20 cellular contexts compared by ENCODE assay signal in the genomic region with DNA sequence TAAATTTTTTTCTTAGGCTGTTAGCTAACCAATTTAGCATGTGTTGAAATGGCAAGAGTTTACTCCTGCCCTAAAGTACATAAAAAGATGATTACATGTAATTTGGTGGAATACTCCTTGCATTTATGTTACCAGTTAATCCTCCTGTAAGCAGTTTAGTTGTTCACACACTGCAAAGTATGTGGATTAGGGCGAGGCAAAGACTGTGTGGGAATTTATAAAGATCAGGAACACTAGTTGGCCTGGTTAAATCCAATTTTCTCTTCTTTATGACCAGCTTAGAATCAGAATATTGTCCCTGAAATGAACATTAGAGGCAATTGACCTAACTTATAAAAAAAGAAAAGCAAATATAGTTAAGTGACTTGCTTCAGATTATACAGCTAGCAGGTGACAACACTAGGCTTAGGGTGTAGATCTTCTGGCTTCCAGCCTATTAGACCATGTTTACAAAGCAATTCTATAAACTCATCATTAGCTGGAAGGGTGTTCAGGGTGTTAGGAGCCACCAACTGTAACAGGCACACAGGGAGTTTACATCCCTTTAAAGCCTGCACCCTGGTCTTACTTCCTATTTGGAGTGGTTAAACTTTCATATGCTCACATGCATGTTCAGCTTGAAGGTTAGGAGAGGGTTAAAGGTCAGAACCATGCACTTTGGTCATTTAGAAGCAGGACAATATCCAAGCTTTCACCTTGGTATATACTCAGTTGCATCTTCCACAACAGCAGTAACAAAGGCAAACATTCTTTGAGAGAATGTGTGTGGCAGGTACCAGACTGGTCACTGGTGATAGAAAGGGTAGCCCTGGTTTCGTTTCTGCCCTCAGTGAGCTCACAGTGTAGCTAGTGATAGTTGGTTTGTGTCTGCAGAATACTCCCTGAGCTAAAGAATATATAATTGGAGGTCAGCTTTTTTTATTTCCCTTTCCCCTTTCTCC.
A peak's percentile ranks its signal among the peaks of the same experiment; 100 is the strongest.
DNase-seq lines count a peak whose midpoint lies in the region; ATAC-seq, FAIRE-seq and TF ChIP-seq lines count a peak whose summit lies in the region.
"Had no signal": no experiment of that assay in that cellular context is flagged by ENCODE, and none has a peak within 500 bp of the region (broad histone marks: within the 10 kb centered on the region; RNA-seq: fewer than 3 reads in every experiment).

No MANE protein-coding gene starts in this region.

- H3K27ac Mint-ChIP-seq in endodermal cell: no peak overlapping the region
- H3K27ac Mint-ChIP-seq: activated CD8-positive, alpha-beta memory T cell treated with anti-CD3 and anti-CD28 coated beads, Interleukin-2, amount 10 ng/mL, durations not matched to agents 7 days and 5 days; activated naive CD4-positive, alpha-beta T cell treated with anti-CD3 and anti-CD28 coated beads, Interleukin-2, amount 50 U/mL, for 72 hours; CD8-positive, alpha-beta T cell; T-cell had no signal

- peaks cover 18% of the 10 kb centered on the region for H3K36me3 Mint-ChIP-seq in endodermal cell (ENCODE audit: low read depth)
- H3K36me3 Mint-ChIP-seq: activated CD8-positive, alpha-beta memory T cell treated with anti-CD3 and anti-CD28 coated beads, Interleukin-2, amount 10 ng/mL, durations not matched to agents 7 days and 5 days; activated naive CD4-positive, alpha-beta T cell treated with anti-CD3 and anti-CD28 coated beads, Interleukin-2, amount 50 U/mL, for 72 hours; CD8-positive, alpha-beta T cell; T-cell had no signal

- DNase-seq in NCI-H1417 (lab: John Stamatoyannopoulos, UW) (peak in 2 of 3 experiments; percentile 47 to 65), bronchial epithelial cell (ENCODE audit: low read depth) (no peak), pancreas (no peak), dedifferentiated amniotic fluid mesenchymal stem cell (ENCODE audit: extremely low spot score) (no peak), endodermal cell (no peak)
- DNase-seq: activated CD4-positive, alpha-beta T cell treated with anti-CD3 and anti-CD28 coated beads for 48 hours; activated CD8-positive, alpha-beta memory T cell treated with anti-CD3 and anti-CD28 coated beads, Interleukin-2, amount 10 ng/mL, durations not matched to agents 7 days and 5 days; CD8-positive, alpha-beta T cell; H7; KBM-7; midbrain; NCI-H226; psoas muscle; Right ventricle myocardium superior; stimulated activated naive CD4-positive, alpha-beta T cell; T-cell had no signal

- no peaks in the 10 kb centered on the region for H3K9me3 ChIP-seq in HEK293 (ENCODE audit: control insufficient read depth, insufficient read depth, low read depth, low read length)
- H3K9me3 ChIP-seq in pancreas: no peaks in the 10 kb centered on the region
- H3K9me3 ChIP-seq in endodermal cell (ENCODE audit: control insufficient read depth, low read length): peaks cover 27% of the 10 kb centered on the region
- H3K9me3 ChIP-seq: psoas muscle had no signal

- H3K9me3 Mint-ChIP-seq in endodermal cell: peaks cover 19% of the 10 kb centered on the region
- H3K9me3 Mint-ChIP-seq: activated naive CD4-positive, alpha-beta T cell treated with anti-CD3 and anti-CD28 coated beads, Interleukin-2, amount 50 U/mL, for 72 hours; CD8-positive, alpha-beta T cell; T-cell had no signal

- H3K27me3 Mint-ChIP-seq in endodermal cell (ENCODE audit: insufficient read depth): no peaks in the 10 kb centered on the region

- no peak overlapping the region for H3K9ac ChIP-seq in endodermal cell (ENCODE audit: extremely low read depth, low read length, poor library complexity, severe bottlenecking)

- WGBS in pancreas, 2 donors: 50 to 54% methylated on average over 2 of the region's 2 CpGs
- 78% methylated on average over 2 of the region's 2 CpGs; no CpG with 5 or more reads in 1 of the 2 experiments for WGBS in endodermal cell (ENCODE audit: insufficient coverage in 1 of 2, insufficient read length in 1 of 2), 2 experiments

- CTCF ChIA-PET in HEK293 (lab: Yijun Ruan, JAX): interaction anchor here (0.5 to 2.9 kb wide), 13 partner anchors 10 to 1040 kb away, joined by 3 to 17 read pairs (median 4); no protein-coding TSS in a partner anchor

- H3K27ac ChIP-seq in HEK293 (ENCODE audit: extremely low read depth, low read depth, low read length): no peak overlapping the region
- peak overlapping the region in 2 of 4 donors; percentile 16 to 19 for H3K27ac ChIP-seq in pancreas
- no peak overlapping the region for H3K27ac ChIP-seq in endodermal cell (ENCODE audit: low read depth, low read length)
- H3K27ac ChIP-seq: psoas muscle, skin epidermis had no signal

- no peak overlapping the region for H3K4me3 Mint-ChIP-seq in endodermal cell
- H3K4me3 Mint-ChIP-seq: activated CD8-positive, alpha-beta memory T cell treated with anti-CD3 and anti-CD28 coated beads, Interleukin-2, amount 10 ng/mL, durations not matched to agents 7 days and 5 days; CD8-positive, alpha-beta T cell; T-cell had no signal

- FAIRE-seq in bronchial epithelial cell (lab: Jason Lieb, UNC): peak; percentile 50
- FAIRE-seq in pancreas (lab: Jason Lieb, UNC): peak; percentile 92

- H3K4me1 ChIP-seq in HEK293 (ENCODE audit: control insufficient read depth, insufficient read depth, low read length): no peaks in the 10 kb centered on the region
- H3K4me1 ChIP-seq in pancreas: peaks cover 0 to 7% (median 0%) of the 10 kb centered on the region in 3 donors
- H3K4me1 ChIP-seq in endodermal cell (ENCODE audit: control insufficient read depth, insufficient read depth, low read length): peaks cover 9% of the 10 kb centered on the region
- H3K4me1 ChIP-seq: psoas muscle had no signal

- TF ChIP-seq CTCF in HEK293 (tag by site-specific recombination; IDR thresholded peaks at IDR 0.05) (no peak), bronchial epithelial cell (IDR thresholded peaks at IDR 0.05; ENCODE audit: insufficient read depth, low read length, severe bottlenecking) (no peak), pancreas (IDR thresholded peaks at IDR 0.05) (no peak), endodermal cell (conservative IDR thresholded peaks at IDR 0.05) (no peak)

- POLR2A ChIA-PET in HEK293 (lab: Yijun Ruan, JAX): no interaction called here

- H3K4me3 ChIP-seq in HEK293 (ENCODE audit: low read depth, low read length): no peak overlapping the region
- no peak overlapping the region for H3K4me3 ChIP-seq in bronchial epithelial cell (ENCODE audit: low read depth, low read length)
- H3K4me3 ChIP-seq in pancreas: no peak overlapping the region
- no peak overlapping the region for H3K4me3 ChIP-seq in endodermal cell (ENCODE audit: low read length)
- H3K4me3 ChIP-seq: psoas muscle, skin epidermis had no signal

- H3K4me1 Mint-ChIP-seq in endodermal cell: peaks cover 23% of the 10 kb centered on the region
- H3K4me1 Mint-ChIP-seq: activated CD8-positive, alpha-beta memory T cell treated with anti-CD3 and anti-CD28 coated beads, Interleukin-2, amount 10 ng/mL, durations not matched to agents 7 days and 5 days; T-cell had no signal

- H3K27me3 ChIP-seq in bronchial epithelial cell (ENCODE audit: control insufficient read depth, insufficient read depth, low read length) (no peaks in the 10 kb centered on the region), pancreas (no peaks in the 10 kb centered on the region), endodermal cell (ENCODE audit: control insufficient read depth, insufficient read depth, low read length, poor library complexity, severe bottlenecking) (no peaks in the 10 kb centered on the region)

- peak in 3 of 4 donors; percentile 30 to 59 (median 39) for ATAC-seq in pancreas
- ATAC-seq in GM21515 (IDR thresholded peaks at IDR 0.05; ENCODE audit: unreplicated experiment): no peak
- ATAC-seq: activated CD8-positive, alpha-beta memory T cell treated with anti-CD3 and anti-CD28 coated beads, Interleukin-2, amount 10 ng/mL, durations not matched to agents 7 days and 5 days; activated naive CD4-positive, alpha-beta T cell treated with anti-CD3 and anti-CD28 coated beads, Interleukin-2, amount 50 U/mL, for 72 hours; CD8-positive, alpha-beta T cell; psoas muscle; T-cell had no signal

- intact Hi-C loops in pancreas (cut with DNase I): no loop called here

- no peaks in the 10 kb centered on the region for H3K36me3 ChIP-seq in HEK293 (ENCODE audit: control insufficient read depth in 2 of 2, insufficient read depth in 1 of 2, low read length in 2 of 2)
- H3K36me3 ChIP-seq in bronchial epithelial cell (ENCODE audit: control insufficient read depth, insufficient read depth, low read length): no peaks in the 10 kb centered on the region
- H3K36me3 ChIP-seq in pancreas: no peaks in the 10 kb centered on the region
- no peaks in the 10 kb centered on the region for H3K36me3 ChIP-seq in endodermal cell (ENCODE audit: control insufficient read depth, insufficient read depth, low read length)

TF ChIP-seq in HEK293, 187 proteins besides CTCF, POLR2A, EP300 and RAD21:
- TF ChIP-seq, protein P1, sequence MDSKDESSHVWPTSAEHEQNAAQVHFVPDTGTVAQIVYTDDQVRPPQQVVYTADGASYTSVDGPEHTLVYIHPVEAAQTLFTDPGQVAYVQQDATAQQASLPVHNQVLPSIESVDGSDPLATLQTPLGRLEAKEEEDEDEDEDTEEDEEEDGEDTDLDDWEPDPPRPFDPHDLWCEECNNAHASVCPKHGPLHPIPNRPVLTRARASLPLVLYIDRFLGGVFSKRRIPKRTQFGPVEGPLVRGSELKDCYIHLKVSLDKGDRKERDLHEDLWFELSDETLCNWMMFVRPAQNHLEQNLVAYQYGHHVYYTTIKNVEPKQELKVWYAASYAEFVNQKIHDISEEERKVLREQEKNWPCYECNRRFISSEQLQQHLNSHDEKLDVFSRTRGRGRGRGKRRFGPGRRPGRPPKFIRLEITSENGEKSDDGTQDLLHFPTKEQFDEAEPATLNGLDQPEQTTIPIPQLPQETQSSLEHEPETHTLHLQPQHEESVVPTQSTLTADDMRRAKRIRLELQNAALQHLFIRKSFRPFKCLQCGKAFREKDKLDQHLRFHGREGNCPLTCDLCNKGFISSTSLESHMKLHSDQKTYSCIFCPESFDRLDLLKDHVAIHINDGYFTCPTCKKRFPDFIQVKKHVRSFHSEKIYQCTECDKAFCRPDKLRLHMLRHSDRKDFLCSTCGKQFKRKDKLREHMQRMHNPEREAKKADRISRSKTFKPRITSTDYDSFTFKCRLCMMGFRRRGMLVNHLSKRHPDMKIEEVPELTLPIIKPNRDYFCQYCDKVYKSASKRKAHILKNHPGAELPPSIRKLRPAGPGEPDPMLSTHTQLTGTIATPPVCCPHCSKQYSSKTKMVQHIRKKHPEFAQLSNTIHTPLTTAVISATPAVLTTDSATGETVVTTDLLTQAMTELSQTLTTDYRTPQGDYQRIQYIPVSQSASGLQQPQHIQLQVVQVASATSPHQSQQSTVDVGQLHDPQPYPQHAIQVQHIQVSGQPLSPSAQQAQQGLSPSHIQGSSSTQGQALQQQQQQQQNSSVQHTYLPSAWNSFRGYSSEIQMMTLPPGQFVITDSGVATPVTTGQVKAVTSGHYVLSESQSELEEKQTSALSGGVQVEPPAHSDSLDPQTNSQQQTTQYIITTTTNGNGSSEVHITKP (tag by site-specific recombination; IDR thresholded peaks at IDR 0.05): peak; percentile 69
- no peak for TF ChIP-seq ZNF174 (tag by site-specific recombination; IDR thresholded peaks at IDR 0.05)
TF ChIP-seq in HEK293: peak in this region for 1.

Comparison
In these comparisons a context has a peak if more than half of its experiments do, and no peak if none do; other contexts are left out.
1. DNase-seq: peak in NCI-H1417 (2 of 3); none in bronchial epithelial cell (single experiment), pancreas (0 of 6), dedifferentiated amniotic fluid mesenchymal stem cell (single experiment) and endodermal cell (single experiment).